In genomic region chr11:61497876-61498275, GRCh38 we compare ENCODE assay signal across 32 cellular contexts. TPM values are rescaled to one million over a fixed set of nuclear protein-coding genes. Genes with fewer than 3 reads are reported as not detected.
"Had no signal": no experiment of that assay in that cellular context is flagged by ENCODE, and none has a peak within 500 bp of the region (broad histone marks: within the 10 kb centered on the region; RNA-seq: fewer than 3 reads in every experiment).

No MANE protein-coding gene starts in this region.

- DNase-seq: activated B cell treated with CpG ODN at 0.5 μM for 24 hours; activated CD4-positive, alpha-beta memory T cell treated with anti-CD3 and anti-CD28 coated beads for 36 hours; activated CD4-positive, alpha-beta T cell treated with anti-CD3 and anti-CD28 coated beads for 4 hours; activated CD4-positive, alpha-beta T cell treated with anti-CD3 and anti-CD28 coated beads, Interleukin-2, amount 50 U/mL, for 1 hour; activated CD4-positive, CD25-positive, alpha-beta regulatory T cell treated with anti-CD3 and anti-CD28 coated beads, Interleukin-2, amount 50 U/mL, for 72 hours; activated CD8-positive, alpha-beta memory T cell treated with anti-CD3 and anti-CD28 coated beads for 24 hours; activated CD8-positive, alpha-beta memory T cell treated with anti-CD3 and anti-CD28 coated beads, Interleukin-2, amount 10 ng/mL, durations not matched to agents 7 days and 5 days; activated CD8-positive, alpha-beta memory T cell treated with anti-CD3 and anti-CD28 coated beads, Interleukin-2, amount 50 U/mL, for 48 hours; activated effector memory CD4-positive, alpha-beta T cell treated with Interleukin-2 at 50 U/mL for 16 hours; activated naive CD4-positive, alpha-beta T cell treated with anti-CD3 and anti-CD28 coated beads, Interleukin-2, amount 10 ng/mL, durations not matched to agents 7 days and 5 days; activated naive CD8-positive, alpha-beta T cell treated with anti-CD3 and anti-CD28 coated beads, Interleukin-2, amount 50 U/mL, for 24 hours; activated T-cell treated with anti-CD3 and anti-CD28 coated beads, Interleukin-2, amount 50 U/mL, for 48 hours; KG1; MM.1S; MV-4-11; NCI-H1092 treated with DMSO at 0.1 percent for 48 hours; NCI-H1417; NCI-H187 treated with DMSO at 0.1 percent for 48 hours; NCI-H2081; NCI-H345; NCI-H524 treated with DMSO at 0.1 percent for 48 hours; SHP77 treated with DMSO at 0.1 percent for 48 hours; T-cell; T-helper 17 cell had no signal

- ATAC-seq: activated CD8-positive, alpha-beta memory T cell treated with anti-CD3 and anti-CD28 coated beads, Interleukin-2, amount 10 ng/mL, durations not matched to agents 7 days and 5 days; activated naive CD8-positive, alpha-beta T cell treated with anti-CD3 and anti-CD28 coated beads, Interleukin-2, amount 50 U/mL, for 24 hours; Panc1; SK-N-SH treated with all-trans-retinoic acid at 6 μM for 48 hours; T-cell; T-helper 17 cell had no signal

- H3K27ac ChIP-seq: coronary artery, VCaP had no signal

- H3K4me3 ChIP-seq: coronary artery had no signal

RNA-seq across cellular contexts. Expression of gene LRRC10B, which starts 10.7 kb away (rescaled TPM):
- total RNA-seq: activated B cell treated with CpG ODN at 0.5 μM for 24 hours; activated CD4-positive, alpha-beta memory T cell treated with anti-CD3 and anti-CD28 coated beads for 36 hours; LHCN-M2; NCI-H460; RPMI7951; SK-MEL-5; T-helper 17 cell had no signal
